ENCODE assay signal across 8 cellular contexts in genomic region chr3:141877911-141878310, GRCh38. TPM values are rescaled to one million over a fixed set of nuclear protein-coding genes. Genes with fewer than 3 reads are reported as not detected.
DNase-seq lines count a peak whose midpoint lies in the region; ATAC-seq and TF ChIP-seq lines count a peak whose summit lies in the region.

No MANE protein-coding gene starts in this region.

- peak overlapping the region; percentile 89 for H3K4me3 Mint-ChIP-seq in activated naive CD8-positive, alpha-beta T cell treated with anti-CD3 and anti-CD28 coated beads, Interleukin-2, amount 50 U/mL, for 24 hours

- H3K9me3 Mint-ChIP-seq in activated naive CD8-positive, alpha-beta T cell treated with anti-CD3 and anti-CD28 coated beads, Interleukin-2, amount 50 U/mL, for 24 hours, result no peaks in the 10 kb centered on the region

- H3K4me1 Mint-ChIP-seq in activated naive CD8-positive, alpha-beta T cell treated with anti-CD3 and anti-CD28 coated beads, Interleukin-2, amount 50 U/mL, for 24 hours, result peaks cover 44% of the 10 kb centered on the region

- H3K27me3 ChIP-seq in BJ (ENCODE audit: control insufficient read depth, insufficient read depth, low read length) (no peaks in the 10 kb centered on the region), uterus (no peaks in the 10 kb centered on the region)

- peak overlapping the region; percentile 91 for H3K27ac Mint-ChIP-seq in activated naive CD8-positive, alpha-beta T cell treated with anti-CD3 and anti-CD28 coated beads, Interleukin-2, amount 50 U/mL, for 24 hours

- H3K9me3 ChIP-seq in uterus, result no peaks in the 10 kb centered on the region

- DNase-seq in BJ (ENCODE audit: low read depth), result no peak
- DNase-seq in HT1080 (ENCODE audit: low read depth), result peak; percentile 53
- DNase-seq in activated naive CD8-positive, alpha-beta T cell treated with anti-CD3 and anti-CD28 coated beads, Interleukin-2, amount 50 U/mL, for 24 hours, result no peak
- peak; percentile 32 for DNase-seq in left kidney (ENCODE audit: low read depth, low spot score)
- DNase-seq in uterus, result no peak
- DNase-seq in middle frontal gyrus (ENCODE audit: extremely low spot score, low spot score), result no peak

- TF ChIP-seq POLR2A in uterus (IDR thresholded peaks at IDR 0.05), result no peak

- H3K27me3 Mint-ChIP-seq in activated naive CD8-positive, alpha-beta T cell treated with anti-CD3 and anti-CD28 coated beads, Interleukin-2, amount 50 U/mL, for 24 hours, result no peaks in the 10 kb centered on the region

- peak overlapping the region; percentile 62 for H3K4me3 ChIP-seq in BJ (ENCODE audit: low read depth, low read length)
- peak overlapping the region; percentile 55 to 86 for H3K4me3 ChIP-seq in uterus

- H3K36me3 Mint-ChIP-seq in activated naive CD8-positive, alpha-beta T cell treated with anti-CD3 and anti-CD28 coated beads, Interleukin-2, amount 50 U/mL, for 24 hours (ENCODE audit: low read depth), result peaks cover 49% of the 10 kb centered on the region

- no peak for ATAC-seq in activated naive CD8-positive, alpha-beta T cell treated with anti-CD3 and anti-CD28 coated beads, Interleukin-2, amount 50 U/mL, for 24 hours
- no peak for ATAC-seq in HG03439 (IDR thresholded peaks at IDR 0.05; ENCODE audit: unreplicated experiment)
- no peak for ATAC-seq in GM21528 (IDR thresholded peaks at IDR 0.05; ENCODE audit: low FRiP score, unreplicated experiment)

- H3K36me3 ChIP-seq in BJ (ENCODE audit: control insufficient read depth, insufficient read depth, low read length) (no peaks in the 10 kb centered on the region), uterus (no peaks in the 10 kb centered on the region)

- H3K27ac ChIP-seq in uterus, result peak overlapping the region; percentile 100

- intact Hi-C loops in uterus (cut with DNase I; ENCODE audit: low total_unique reads), result no loop called here

- POLR2A ChIA-PET in BJ (lab: Charles Lee), result no interaction called here

- no peak for TF ChIP-seq CTCF in BJ (IDR thresholded peaks at IDR 0.05; ENCODE audit: insufficient read depth, low read depth, low read length)
- no peak for TF ChIP-seq CTCF in uterus (IDR thresholded peaks at IDR 0.05)

- CTCF ChIA-PET in BJ (lab: Yijun Ruan, JAX), result interaction anchor here (0.7 to 1.8 kb wide), 2 partner anchors 35 to 140 kb away, joined by 4 read pairs; partner anchors contain the start of gene RNF7

- H3K4me1 ChIP-seq in uterus, result no peaks in the 10 kb centered on the region

RNA-seq across cellular contexts. Expression of gene ATP1B3, which starts 1.5 kb away (rescaled TPM):
- 59.7 and 143 TPM in 2 replicates for polyA plus RNA-seq in BJ (2011; rRNA removed)
- 47.3 and 68.4 TPM in 2 replicates for polyA minus RNA-seq in BJ (2011; rRNA and poly(A)+ RNA removed)
- 75.3 and 119 TPM in 2 replicates for total RNA-seq in HT1080 (2014; rRNA removed; shearing (Covaris generic))
- polyA plus RNA-seq in HT1080 (2015; cell fraction: cytosol; rRNA removed), result 201 and 218 TPM in 2 replicates
- 196 and 213 TPM in 2 replicates for polyA plus RNA-seq in HT1080 (2015; cell fraction: nucleus; rRNA removed)
- 10 to 100 TPM; 33.3 to 98.4 (median 40.3) TPM for total RNA-seq in uterus

Comparison
In these comparisons a context has a peak if more than half of its experiments do, and no peak if none do; other contexts are left out.
1. DNase-seq: peak in HT1080 (single experiment) and left kidney (single experiment); none in BJ (single experiment), activated naive CD8-positive, alpha-beta T cell treated with anti-CD3 and anti-CD28 coated beads, Interleukin-2, amount 50 U/mL, for 24 hours (single experiment), uterus (0 of 2) and middle frontal gyrus (single experiment).